In the genomic region with DNA sequence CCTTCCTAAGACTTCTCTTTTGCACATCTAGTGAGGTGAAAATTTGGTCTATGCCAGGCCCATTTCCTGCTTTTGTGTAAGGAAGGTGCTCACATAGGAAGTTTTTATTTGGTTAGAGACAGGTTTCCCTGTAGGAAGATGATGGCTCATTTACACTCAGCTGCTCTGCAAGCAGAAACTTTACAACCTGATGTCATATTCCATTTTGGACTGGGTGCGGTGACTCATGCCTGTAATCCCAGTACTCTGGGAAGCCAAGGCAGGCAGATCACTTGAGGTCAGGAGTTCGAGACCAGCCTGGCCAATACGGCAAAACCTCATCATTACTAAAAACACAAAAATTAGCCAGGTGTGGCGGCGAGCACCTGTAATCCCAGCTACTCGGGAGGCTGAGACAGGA, we compare ENCODE assay signal across 1 cellular context.
TF ChIP-seq lines count a peak whose summit lies in the region.

No MANE protein-coding gene starts in this region.

TF ChIP-seq in WTC11, 78 proteins besides CTCF, POLR2A, EP300 and RAD21 (continued from another document):
- TF ChIP-seq MYBL2 (CRISPR knock-in tag; IDR thresholded peaks at IDR 0.05), result no peak
- TF ChIP-seq, protein P1, sequence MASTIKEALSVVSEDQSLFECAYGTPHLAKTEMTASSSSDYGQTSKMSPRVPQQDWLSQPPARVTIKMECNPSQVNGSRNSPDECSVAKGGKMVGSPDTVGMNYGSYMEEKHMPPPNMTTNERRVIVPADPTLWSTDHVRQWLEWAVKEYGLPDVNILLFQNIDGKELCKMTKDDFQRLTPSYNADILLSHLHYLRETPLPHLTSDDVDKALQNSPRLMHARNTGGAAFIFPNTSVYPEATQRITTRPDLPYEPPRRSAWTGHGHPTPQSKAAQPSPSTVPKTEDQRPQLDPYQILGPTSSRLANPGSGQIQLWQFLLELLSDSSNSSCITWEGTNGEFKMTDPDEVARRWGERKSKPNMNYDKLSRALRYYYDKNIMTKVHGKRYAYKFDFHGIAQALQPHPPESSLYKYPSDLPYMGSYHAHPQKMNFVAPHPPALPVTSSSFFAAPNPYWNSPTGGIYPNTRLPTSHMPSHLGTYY (CRISPR knock-in tag; IDR thresholded peaks at IDR 0.05), result no peak
- TF ChIP-seq, protein P2, sequence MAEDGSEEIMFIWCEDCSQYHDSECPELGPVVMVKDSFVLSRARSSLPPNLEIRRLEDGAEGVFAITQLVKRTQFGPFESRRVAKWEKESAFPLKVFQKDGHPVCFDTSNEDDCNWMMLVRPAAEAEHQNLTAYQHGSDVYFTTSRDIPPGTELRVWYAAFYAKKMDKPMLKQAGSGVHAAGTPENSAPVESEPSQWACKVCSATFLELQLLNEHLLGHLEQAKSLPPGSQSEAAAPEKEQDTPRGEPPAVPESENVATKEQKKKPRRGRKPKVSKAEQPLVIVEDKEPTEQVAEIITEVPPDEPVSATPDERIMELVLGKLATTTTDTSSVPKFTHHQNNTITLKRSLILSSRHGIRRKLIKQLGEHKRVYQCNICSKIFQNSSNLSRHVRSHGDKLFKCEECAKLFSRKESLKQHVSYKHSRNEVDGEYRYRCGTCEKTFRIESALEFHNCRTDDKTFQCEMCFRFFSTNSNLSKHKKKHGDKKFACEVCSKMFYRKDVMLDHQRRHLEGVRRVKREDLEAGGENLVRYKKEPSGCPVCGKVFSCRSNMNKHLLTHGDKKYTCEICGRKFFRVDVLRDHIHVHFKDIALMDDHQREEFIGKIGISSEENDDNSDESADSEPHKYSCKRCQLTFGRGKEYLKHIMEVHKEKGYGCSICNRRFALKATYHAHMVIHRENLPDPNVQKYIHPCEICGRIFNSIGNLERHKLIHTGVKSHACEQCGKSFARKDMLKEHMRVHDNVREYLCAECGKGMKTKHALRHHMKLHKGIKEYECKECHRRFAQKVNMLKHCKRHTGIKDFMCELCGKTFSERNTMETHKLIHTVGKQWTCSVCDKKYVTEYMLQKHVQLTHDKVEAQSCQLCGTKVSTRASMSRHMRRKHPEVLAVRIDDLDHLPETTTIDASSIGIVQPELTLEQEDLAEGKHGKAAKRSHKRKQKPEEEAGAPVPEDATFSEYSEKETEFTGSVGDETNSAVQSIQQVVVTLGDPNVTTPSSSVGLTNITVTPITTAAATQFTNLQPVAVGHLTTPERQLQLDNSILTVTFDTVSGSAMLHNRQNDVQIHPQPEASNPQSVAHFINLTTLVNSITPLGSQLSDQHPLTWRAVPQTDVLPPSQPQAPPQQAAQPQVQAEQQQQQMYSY (CRISPR knock-in tag; IDR thresholded peaks at IDR 0.05), result no peak
- TF ChIP-seq, protein P3, sequence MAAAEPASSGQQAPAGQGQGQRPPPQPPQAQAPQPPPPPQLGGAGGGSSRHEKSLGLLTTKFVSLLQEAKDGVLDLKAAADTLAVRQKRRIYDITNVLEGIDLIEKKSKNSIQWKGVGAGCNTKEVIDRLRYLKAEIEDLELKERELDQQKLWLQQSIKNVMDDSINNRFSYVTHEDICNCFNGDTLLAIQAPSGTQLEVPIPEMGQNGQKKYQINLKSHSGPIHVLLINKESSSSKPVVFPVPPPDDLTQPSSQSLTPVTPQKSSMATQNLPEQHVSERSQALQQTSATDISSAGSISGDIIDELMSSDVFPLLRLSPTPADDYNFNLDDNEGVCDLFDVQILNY (CRISPR knock-in tag; IDR thresholded peaks at IDR 0.05), result no peak
- TF ChIP-seq TP53 (CRISPR knock-in tag; IDR thresholded peaks at IDR 0.05), result no peak
- TF ChIP-seq ELF4 (CRISPR knock-in tag; IDR thresholded peaks at IDR 0.05; ENCODE audit: low read depth), result no peak
- TF ChIP-seq, protein P4, sequence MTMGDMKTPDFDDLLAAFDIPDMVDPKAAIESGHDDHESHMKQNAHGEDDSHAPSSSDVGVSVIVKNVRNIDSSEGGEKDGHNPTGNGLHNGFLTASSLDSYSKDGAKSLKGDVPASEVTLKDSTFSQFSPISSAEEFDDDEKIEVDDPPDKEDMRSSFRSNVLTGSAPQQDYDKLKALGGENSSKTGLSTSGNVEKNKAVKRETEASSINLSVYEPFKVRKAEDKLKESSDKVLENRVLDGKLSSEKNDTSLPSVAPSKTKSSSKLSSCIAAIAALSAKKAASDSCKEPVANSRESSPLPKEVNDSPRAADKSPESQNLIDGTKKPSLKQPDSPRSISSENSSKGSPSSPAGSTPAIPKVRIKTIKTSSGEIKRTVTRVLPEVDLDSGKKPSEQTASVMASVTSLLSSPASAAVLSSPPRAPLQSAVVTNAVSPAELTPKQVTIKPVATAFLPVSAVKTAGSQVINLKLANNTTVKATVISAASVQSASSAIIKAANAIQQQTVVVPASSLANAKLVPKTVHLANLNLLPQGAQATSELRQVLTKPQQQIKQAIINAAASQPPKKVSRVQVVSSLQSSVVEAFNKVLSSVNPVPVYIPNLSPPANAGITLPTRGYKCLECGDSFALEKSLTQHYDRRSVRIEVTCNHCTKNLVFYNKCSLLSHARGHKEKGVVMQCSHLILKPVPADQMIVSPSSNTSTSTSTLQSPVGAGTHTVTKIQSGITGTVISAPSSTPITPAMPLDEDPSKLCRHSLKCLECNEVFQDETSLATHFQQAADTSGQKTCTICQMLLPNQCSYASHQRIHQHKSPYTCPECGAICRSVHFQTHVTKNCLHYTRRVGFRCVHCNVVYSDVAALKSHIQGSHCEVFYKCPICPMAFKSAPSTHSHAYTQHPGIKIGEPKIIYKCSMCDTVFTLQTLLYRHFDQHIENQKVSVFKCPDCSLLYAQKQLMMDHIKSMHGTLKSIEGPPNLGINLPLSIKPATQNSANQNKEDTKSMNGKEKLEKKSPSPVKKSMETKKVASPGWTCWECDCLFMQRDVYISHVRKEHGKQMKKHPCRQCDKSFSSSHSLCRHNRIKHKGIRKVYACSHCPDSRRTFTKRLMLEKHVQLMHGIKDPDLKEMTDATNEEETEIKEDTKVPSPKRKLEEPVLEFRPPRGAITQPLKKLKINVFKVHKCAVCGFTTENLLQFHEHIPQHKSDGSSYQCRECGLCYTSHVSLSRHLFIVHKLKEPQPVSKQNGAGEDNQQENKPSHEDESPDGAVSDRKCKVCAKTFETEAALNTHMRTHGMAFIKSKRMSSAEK (CRISPR knock-in tag; IDR thresholded peaks at IDR 0.05; ENCODE audit: borderline replicate concordance), result no peak
- TF ChIP-seq ETV6 (CRISPR knock-in tag; IDR thresholded peaks at IDR 0.05), result no peak
- TF ChIP-seq, protein P5, sequence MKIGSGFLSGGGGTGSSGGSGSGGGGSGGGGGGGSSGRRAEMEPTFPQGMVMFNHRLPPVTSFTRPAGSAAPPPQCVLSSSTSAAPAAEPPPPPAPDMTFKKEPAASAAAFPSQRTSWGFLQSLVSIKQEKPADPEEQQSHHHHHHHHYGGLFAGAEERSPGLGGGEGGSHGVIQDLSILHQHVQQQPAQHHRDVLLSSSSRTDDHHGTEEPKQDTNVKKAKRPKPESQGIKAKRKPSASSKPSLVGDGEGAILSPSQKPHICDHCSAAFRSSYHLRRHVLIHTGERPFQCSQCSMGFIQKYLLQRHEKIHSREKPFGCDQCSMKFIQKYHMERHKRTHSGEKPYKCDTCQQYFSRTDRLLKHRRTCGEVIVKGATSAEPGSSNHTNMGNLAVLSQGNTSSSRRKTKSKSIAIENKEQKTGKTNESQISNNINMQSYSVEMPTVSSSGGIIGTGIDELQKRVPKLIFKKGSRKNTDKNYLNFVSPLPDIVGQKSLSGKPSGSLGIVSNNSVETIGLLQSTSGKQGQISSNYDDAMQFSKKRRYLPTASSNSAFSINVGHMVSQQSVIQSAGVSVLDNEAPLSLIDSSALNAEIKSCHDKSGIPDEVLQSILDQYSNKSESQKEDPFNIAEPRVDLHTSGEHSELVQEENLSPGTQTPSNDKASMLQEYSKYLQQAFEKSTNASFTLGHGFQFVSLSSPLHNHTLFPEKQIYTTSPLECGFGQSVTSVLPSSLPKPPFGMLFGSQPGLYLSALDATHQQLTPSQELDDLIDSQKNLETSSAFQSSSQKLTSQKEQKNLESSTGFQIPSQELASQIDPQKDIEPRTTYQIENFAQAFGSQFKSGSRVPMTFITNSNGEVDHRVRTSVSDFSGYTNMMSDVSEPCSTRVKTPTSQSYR (CRISPR knock-in tag; IDR thresholded peaks at IDR 0.05), result no peak
- no peak for TF ChIP-seq RELA (CRISPR knock-in tag; IDR thresholded peaks at IDR 0.05; ENCODE audit: borderline replicate concordance)
- TF ChIP-seq ZNF317 (CRISPR knock-in tag; IDR thresholded peaks at IDR 0.05; ENCODE audit: borderline replicate concordance, low read depth), result no peak
- TF ChIP-seq, protein P6, sequence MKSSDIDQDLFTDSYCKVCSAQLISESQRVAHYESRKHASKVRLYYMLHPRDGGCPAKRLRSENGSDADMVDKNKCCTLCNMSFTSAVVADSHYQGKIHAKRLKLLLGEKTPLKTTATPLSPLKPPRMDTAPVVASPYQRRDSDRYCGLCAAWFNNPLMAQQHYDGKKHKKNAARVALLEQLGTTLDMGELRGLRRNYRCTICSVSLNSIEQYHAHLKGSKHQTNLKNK (CRISPR knock-in tag; IDR thresholded peaks at IDR 0.05), result no peak
- TF ChIP-seq TCF7 (CRISPR knock-in tag; IDR thresholded peaks at IDR 0.05; ENCODE audit: low read depth), result no peak
- TF ChIP-seq, protein P7, sequence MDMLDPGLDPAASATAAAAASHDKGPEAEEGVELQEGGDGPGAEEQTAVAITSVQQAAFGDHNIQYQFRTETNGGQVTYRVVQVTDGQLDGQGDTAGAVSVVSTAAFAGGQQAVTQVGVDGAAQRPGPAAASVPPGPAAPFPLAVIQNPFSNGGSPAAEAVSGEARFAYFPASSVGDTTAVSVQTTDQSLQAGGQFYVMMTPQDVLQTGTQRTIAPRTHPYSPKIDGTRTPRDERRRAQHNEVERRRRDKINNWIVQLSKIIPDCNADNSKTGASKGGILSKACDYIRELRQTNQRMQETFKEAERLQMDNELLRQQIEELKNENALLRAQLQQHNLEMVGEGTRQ (CRISPR knock-in tag; IDR thresholded peaks at IDR 0.05), result no peak
- TF ChIP-seq, protein P8, sequence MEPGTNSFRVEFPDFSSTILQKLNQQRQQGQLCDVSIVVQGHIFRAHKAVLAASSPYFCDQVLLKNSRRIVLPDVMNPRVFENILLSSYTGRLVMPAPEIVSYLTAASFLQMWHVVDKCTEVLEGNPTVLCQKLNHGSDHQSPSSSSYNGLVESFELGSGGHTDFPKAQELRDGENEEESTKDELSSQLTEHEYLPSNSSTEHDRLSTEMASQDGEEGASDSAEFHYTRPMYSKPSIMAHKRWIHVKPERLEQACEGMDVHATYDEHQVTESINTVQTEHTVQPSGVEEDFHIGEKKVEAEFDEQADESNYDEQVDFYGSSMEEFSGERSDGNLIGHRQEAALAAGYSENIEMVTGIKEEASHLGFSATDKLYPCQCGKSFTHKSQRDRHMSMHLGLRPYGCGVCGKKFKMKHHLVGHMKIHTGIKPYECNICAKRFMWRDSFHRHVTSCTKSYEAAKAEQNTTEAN (CRISPR knock-in tag; IDR thresholded peaks at IDR 0.05), result no peak
- TF ChIP-seq, protein P9, sequence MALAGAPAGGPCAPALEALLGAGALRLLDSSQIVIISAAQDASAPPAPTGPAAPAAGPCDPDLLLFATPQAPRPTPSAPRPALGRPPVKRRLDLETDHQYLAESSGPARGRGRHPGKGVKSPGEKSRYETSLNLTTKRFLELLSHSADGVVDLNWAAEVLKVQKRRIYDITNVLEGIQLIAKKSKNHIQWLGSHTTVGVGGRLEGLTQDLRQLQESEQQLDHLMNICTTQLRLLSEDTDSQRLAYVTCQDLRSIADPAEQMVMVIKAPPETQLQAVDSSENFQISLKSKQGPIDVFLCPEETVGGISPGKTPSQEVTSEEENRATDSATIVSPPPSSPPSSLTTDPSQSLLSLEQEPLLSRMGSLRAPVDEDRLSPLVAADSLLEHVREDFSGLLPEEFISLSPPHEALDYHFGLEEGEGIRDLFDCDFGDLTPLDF (CRISPR knock-in tag; IDR thresholded peaks at IDR 0.05), result no peak
- TF ChIP-seq JAZF1 (CRISPR knock-in tag; IDR thresholded peaks at IDR 0.05), result no peak
TF ChIP-seq in WTC11: peak in this region for 0.
